In genomic region chr9:133733421-133734250, GRCh38 we compare ENCODE assay signal across 1 cellular context.
TF ChIP-seq lines count a peak whose summit lies in the region.

No MANE protein-coding gene starts in this region.

TF ChIP-seq in H1, 55 proteins besides CTCF, POLR2A, EP300 and RAD21:
- no peak for TF ChIP-seq CBX5 (IDR thresholded peaks at IDR 0.05; ENCODE audit: low read depth, low read length)
- TF ChIP-seq SRF (IDR thresholded peaks at IDR 0.05; ENCODE audit: low read depth, low read length): no peak
- no peak for TF ChIP-seq EGR1 (IDR thresholded peaks at IDR 0.05; ENCODE audit: borderline replicate concordance, low read depth, low read length)
- no peak for TF ChIP-seq SAP30 (IDR thresholded peaks at IDR 0.05; ENCODE audit: insufficient read depth, insufficient replicate concordance, low read length)
- TF ChIP-seq ZNF274 (IDR thresholded peaks at IDR 0.05; ENCODE audit: borderline replicate concordance, extremely low read depth, low read length): no peak
- no peak for TF ChIP-seq GABPA (IDR thresholded peaks at IDR 0.05; ENCODE audit: borderline replicate concordance, insufficient read depth, low read length)
- no peak for TF ChIP-seq BRCA1 (IDR thresholded peaks at IDR 0.05; ENCODE audit: low read depth, low read length)
- no peak for TF ChIP-seq RFX5 (IDR thresholded peaks at IDR 0.05; ENCODE audit: borderline replicate concordance, low read depth, low read length)
- no peak for TF ChIP-seq RNF2 (IDR thresholded peaks at IDR 0.05; ENCODE audit: borderline replicate concordance, low read depth, low read length, missing control alignments, poor library complexity, severe bottlenecking)
- no peak for TF ChIP-seq BCL11A (IDR thresholded peaks at IDR 0.05; ENCODE audit: low read depth in 2 of 2, low read length in 2 of 2)
